Comparison of ENCODE assay signal across 11 cellular contexts in the genomic region with DNA sequence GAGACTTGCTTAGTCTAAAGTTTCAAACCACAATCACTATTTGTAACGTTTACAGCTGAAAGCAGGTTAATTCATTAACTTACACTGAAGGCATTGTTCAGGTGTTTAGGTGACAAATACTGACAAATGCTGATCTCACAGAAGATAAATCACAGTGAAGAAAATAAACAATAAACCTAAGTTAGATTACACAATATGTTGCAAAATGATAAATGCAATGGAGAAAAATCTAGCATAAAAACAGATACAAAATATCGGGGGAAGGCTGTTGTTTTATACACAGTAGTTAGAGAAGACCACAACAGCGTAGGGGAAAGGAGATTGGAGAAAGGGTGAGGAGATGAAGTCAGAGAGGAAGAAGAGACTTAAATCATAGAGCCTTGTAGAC. TPM values are rescaled to one million over a fixed set of nuclear protein-coding genes. Genes with fewer than 3 reads are reported as not detected.
DNase-seq lines count a peak whose midpoint lies in the region; ATAC-seq and TF ChIP-seq lines count a peak whose summit lies in the region.
"Had no signal": no experiment of that assay in that cellular context is flagged by ENCODE, and none has a peak within 500 bp of the region (broad histone marks: within the 10 kb centered on the region; RNA-seq: fewer than 3 reads in every experiment).

No MANE protein-coding gene starts in this region.

- peak overlapping the region; percentile 15 to 100 (median 98); a peak in 19 of 22 replicates for H3K27ac ChIP-seq in BLaER1 treated with 17β-estradiol and CSF1 and Interleukin-3, amounts not matched to agents 10 nM and 100 nM
- peak overlapping the region; percentile 14 for H3K27ac ChIP-seq in muscle layer of duodenum (ENCODE audit: low read length)

- no peaks in the 10 kb centered on the region for H3K27me3 Mint-ChIP-seq in activated T-helper 17 cell treated with anti-CD3 and anti-CD28 coated beads, Interleukin-2, amount 50 U/mL, for 72 hours

- peaks cover 68% of the 10 kb centered on the region for H3K4me1 Mint-ChIP-seq in activated T-helper 17 cell treated with anti-CD3 and anti-CD28 coated beads, Interleukin-2, amount 50 U/mL, for 72 hours

- TF ChIP-seq CTCF in GM12875 (IDR thresholded peaks at IDR 0.05; ENCODE audit: borderline replicate concordance, insufficient read depth, low read depth, low read length): no peak

- peak overlapping the region in 8 of 10 experiments; percentile 0 to 97 (median 94); a peak in 9 of 20 replicates for H3K4me3 ChIP-seq in BLaER1 treated with 17β-estradiol and CSF1 and Interleukin-3, amounts not matched to agents 10 nM and 100 nM
- H3K4me3 ChIP-seq in GM12875 (ENCODE audit: low read depth, low read length) (peak overlapping the region; percentile 23), muscle layer of duodenum (ENCODE audit: low read depth in 1 of 2, low read length in 2 of 2) (peak overlapping the region; percentile 0 to 65)

- H3K4me2 ChIP-seq in BLaER1 treated with 17β-estradiol and CSF1 and Interleukin-3, amounts not matched to agents 10 nM and 100 nM: peak overlapping the region; percentile 71 to 96 (median 84)

- H3K4me1 ChIP-seq in BLaER1 treated with 17β-estradiol and CSF1 and Interleukin-3, amounts not matched to agents 10 nM and 100 nM: peaks cover 41 to 66% (median 50%) of the 10 kb centered on the region in 10 experiments
- H3K4me1 ChIP-seq in muscle layer of duodenum (ENCODE audit: control insufficient read depth in 1 of 2, insufficient read depth in 2 of 2, low read length in 2 of 2): peaks cover 22 to 60% of the 10 kb centered on the region in 2 donors

- peaks cover 6 to 57% (median 39%) of the 10 kb centered on the region in 11 experiments; a peak in 21 of 22 replicates for H3K36me3 ChIP-seq in BLaER1 treated with 17β-estradiol and CSF1 and Interleukin-3, amounts not matched to agents 10 nM and 100 nM
- H3K36me3 ChIP-seq in muscle layer of duodenum (ENCODE audit: control insufficient read depth in 1 of 2, insufficient read depth in 2 of 2, low read length in 2 of 2): peaks cover 0 to 5% of the 10 kb centered on the region in 2 donors

- H4K20me1 ChIP-seq in BLaER1 treated with 17β-estradiol and CSF1 and Interleukin-3, amounts not matched to agents 10 nM and 100 nM: peaks cover 35 to 75% (median 71%) of the 10 kb centered on the region in 11 experiments; a peak in 20 of 22 replicates

- H3K9me3 Mint-ChIP-seq in activated T-helper 17 cell treated with anti-CD3 and anti-CD28 coated beads, Interleukin-2, amount 50 U/mL, for 72 hours: no peaks in the 10 kb centered on the region

- no peak for DNase-seq in AG08396 (ENCODE audit: low spot score)
- DNase-seq in GM19238 (ENCODE audit: insufficient read length, low spot score): no peak
- no peak for DNase-seq in GOT3 (lab: John Stamatoyannopoulos, UW)
- DNase-seq: activated CD8-positive, alpha-beta memory T cell treated with anti-CD3 and anti-CD28 coated beads, Interleukin-2, amount 50 U/mL, for 48 hours; DMS53; NCI-H187 had no signal

- no peaks in the 10 kb centered on the region for H3K27me3 ChIP-seq in BLaER1 treated with 17β-estradiol and CSF1 and Interleukin-3, amounts not matched to agents 10 nM and 100 nM
- H3K27me3 ChIP-seq in muscle layer of duodenum (ENCODE audit: low read depth, low read length): no peaks in the 10 kb centered on the region

- H3K36me3 Mint-ChIP-seq in activated T-helper 17 cell treated with anti-CD3 and anti-CD28 coated beads, Interleukin-2, amount 50 U/mL, for 72 hours (ENCODE audit: low read depth): peaks cover 79% of the 10 kb centered on the region

- peak overlapping the region; percentile 26 to 99 (median 99); a peak in 15 of 22 replicates for H3K9ac ChIP-seq in BLaER1 treated with 17β-estradiol and CSF1 and Interleukin-3, amounts not matched to agents 10 nM and 100 nM

- H3K27ac Mint-ChIP-seq in activated T-helper 17 cell treated with anti-CD3 and anti-CD28 coated beads, Interleukin-2, amount 50 U/mL, for 72 hours: peak overlapping the region; percentile 99

- no peak for ATAC-seq in activated T-helper 17 cell treated with anti-CD3 and anti-CD28 coated beads, Interleukin-2, amount 50 U/mL, for 72 hours (replicated peaks)
- ATAC-seq in HG03196 (IDR thresholded peaks at IDR 0.05; ENCODE audit: unreplicated experiment): no peak

- peak overlapping the region; percentile 98 for H3K4me3 Mint-ChIP-seq in activated T-helper 17 cell treated with anti-CD3 and anti-CD28 coated beads, Interleukin-2, amount 50 U/mL, for 72 hours

- peaks cover 0 to 24% (median 16%) of the 10 kb centered on the region in 11 experiments; a peak in 10 of 22 replicates for H3K9me3 ChIP-seq in BLaER1 treated with 17β-estradiol and CSF1 and Interleukin-3, amounts not matched to agents 10 nM and 100 nM (replicated peaks in 1 of 11)
- H3K9me3 ChIP-seq in muscle layer of duodenum (ENCODE audit: control insufficient read depth in 1 of 2, low read length in 2 of 2): no peaks in the 10 kb centered on the region

RNA-seq across cellular contexts. Expression of gene SCAF11, which starts 3.0 kb away (rescaled TPM):
- 100 to 1,000 TPM; 108 to 116 TPM for total RNA-seq in activated T-helper 17 cell treated with anti-CD3 and anti-CD28 coated beads, Interleukin-2, amount 50 U/mL, for 72 hours

Comparison
In these comparisons a context has a peak if more than half of its experiments do, and no peak if none do; other contexts are left out.
1. H3K4me3 ChIP-seq: peak in every context shown above with its lines; median percentile 94 in BLaER1 treated with 17β-estradiol and CSF1 and Interleukin-3, amounts not matched to agents 10 nM and 100 nM; 32 in muscle layer of duodenum; 23 in GM12875.